ENCODE assay signal across 28 cellular contexts in the genomic region with DNA sequence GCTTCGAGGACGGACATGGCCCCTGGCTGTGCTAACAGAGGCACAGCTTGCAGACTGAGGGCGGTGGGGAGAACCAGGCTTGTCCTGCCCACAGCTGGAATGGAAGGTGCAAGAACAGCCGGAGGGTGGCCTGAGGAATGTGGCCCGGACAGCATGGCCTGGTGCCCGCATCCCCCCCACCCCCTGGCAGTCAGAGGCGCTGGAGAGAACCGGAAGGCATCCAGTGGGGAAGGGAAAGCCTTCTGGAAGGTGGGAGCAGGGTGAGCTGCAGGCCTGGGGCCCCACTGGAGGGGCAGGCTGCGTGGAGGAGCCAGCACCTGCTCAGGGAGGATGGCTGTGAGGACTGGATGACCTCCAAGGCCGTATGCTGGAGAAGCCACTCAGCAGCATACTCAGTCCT. TPM values are rescaled to one million over a fixed set of nuclear protein-coding genes. Genes with fewer than 3 reads are reported as not detected.
"Had no signal": no experiment of that assay in that cellular context is flagged by ENCODE, and none has a peak within 500 bp of the region (broad histone marks: within the 10 kb centered on the region; RNA-seq: fewer than 3 reads in every experiment).

No MANE protein-coding gene starts in this region.

- ATAC-seq: activated CD8-positive, alpha-beta T cell treated with anti-CD3 and anti-CD28 coated beads for 36 hours; activated naive CD8-positive, alpha-beta T cell treated with anti-CD3 and anti-CD28 coated beads, Interleukin-2, amount 50 U/mL, for 24 hours; activated T-cell treated with anti-CD3 and anti-CD28 coated beads, Interleukin-2, amount 50 U/mL, for 4 hours; left lung; mucosa of descending colon; pancreas; psoas muscle; T-helper 17 cell; WTC11 had no signal

- H3K27me3 Mint-ChIP-seq: activated T-helper 17 cell treated with anti-CD3 and anti-CD28 coated beads, Interleukin-2, amount 50 U/mL, for 72 hours had no signal

- DNase-seq: activated CD4-positive, alpha-beta T cell treated with anti-CD3 and anti-CD28 coated beads for 1 hour; activated CD4-positive, alpha-beta T cell treated with anti-CD3 and anti-CD28 coated beads, Interleukin-2, amount 10 ng/mL, durations not matched to agents 7 days and 5 days; activated CD8-positive, alpha-beta T cell treated with anti-CD3 and anti-CD28 coated beads for 36 hours; activated naive CD8-positive, alpha-beta T cell treated with anti-CD3 and anti-CD28 coated beads, Interleukin-2, amount 50 U/mL, for 24 hours; activated T-cell treated with anti-CD3 and anti-CD28 coated beads, Interleukin-2, amount 50 U/mL, for 4 hours; amygdala; caudate nucleus; effector CD4-positive, alpha-beta T cell; esophagus squamous epithelium; foreskin melanocyte; heart right ventricle; kidney glomerular epithelial cell; mucosa of descending colon; psoas muscle; stimulated activated naive CD4-positive, alpha-beta T cell treated with Interleukin-2 at 50 U/mL for 16 hours; T-helper 17 cell; T1000 had no signal

- H3K4me2 ChIP-seq: smooth muscle cell had no signal

- H3K4me1 Mint-ChIP-seq: activated naive CD4-positive, alpha-beta T cell treated with anti-CD3 and anti-CD28 coated beads, Interleukin-2, amount 50 U/mL, for 24 hours had no signal

- H3K36me3 ChIP-seq: esophagus squamous epithelium, heart right ventricle, left lung, pancreas, tibial nerve had no signal

- H3K4me3 ChIP-seq: esophagus squamous epithelium, heart right ventricle, left lung, mucosa of descending colon, pancreas, psoas muscle, smooth muscle cell, tibial nerve had no signal

- H3K27me3 ChIP-seq: pancreas, tibial nerve had no signal

- H3K36me3 Mint-ChIP-seq: natural killer cell treated with Interleukin-12 subunit alpha and Interleukin-12 subunit beta and Interleukin-15 and Interleukin-18, amount 100 ng/mL, for 72 hours had no signal

- H3K9me3 ChIP-seq: pancreas, psoas muscle had no signal

- H3K4me1 ChIP-seq: esophagus squamous epithelium, left lung, pancreas, psoas muscle had no signal

- H3K27ac Mint-ChIP-seq: activated CD4-positive, alpha-beta T cell treated with anti-CD3 and anti-CD28 coated beads, Interleukin-2, amount 10 ng/mL, durations not matched to agents 7 days and 5 days; activated CD8-positive, alpha-beta T cell treated with anti-CD3 and anti-CD28 coated beads for 36 hours; activated naive CD4-positive, alpha-beta T cell treated with anti-CD3 and anti-CD28 coated beads, Interleukin-2, amount 50 U/mL, for 24 hours; activated naive CD8-positive, alpha-beta T cell treated with anti-CD3 and anti-CD28 coated beads, Interleukin-2, amount 50 U/mL, for 24 hours; activated T-helper 17 cell treated with anti-CD3 and anti-CD28 coated beads, Interleukin-2, amount 50 U/mL, for 72 hours; natural killer cell treated with Interleukin-12 subunit alpha and Interleukin-12 subunit beta and Interleukin-15 and Interleukin-18, amount 100 ng/mL, for 72 hours; T-helper 17 cell; WTC11 had no signal

- H3K4me3 Mint-ChIP-seq: activated CD4-positive, alpha-beta T cell treated with anti-CD3 and anti-CD28 coated beads, Interleukin-2, amount 10 ng/mL, durations not matched to agents 7 days and 5 days; activated CD8-positive, alpha-beta T cell treated with anti-CD3 and anti-CD28 coated beads for 36 hours; activated naive CD4-positive, alpha-beta T cell treated with anti-CD3 and anti-CD28 coated beads, Interleukin-2, amount 50 U/mL, for 24 hours; activated naive CD8-positive, alpha-beta T cell treated with anti-CD3 and anti-CD28 coated beads, Interleukin-2, amount 50 U/mL, for 24 hours; activated T-cell treated with anti-CD3 and anti-CD28 coated beads, Interleukin-2, amount 50 U/mL, for 4 hours; activated T-helper 17 cell treated with anti-CD3 and anti-CD28 coated beads, Interleukin-2, amount 50 U/mL, for 72 hours; natural killer cell treated with Interleukin-12 subunit alpha and Interleukin-12 subunit beta and Interleukin-15 and Interleukin-18, amount 100 ng/mL, for 72 hours; T-helper 17 cell; WTC11 had no signal

- FAIRE-seq: endometrium, pancreas, urothelium cell line had no signal

- H3K9me3 Mint-ChIP-seq: activated CD4-positive, alpha-beta T cell treated with anti-CD3 and anti-CD28 coated beads, Interleukin-2, amount 10 ng/mL, durations not matched to agents 7 days and 5 days; activated naive CD4-positive, alpha-beta T cell treated with anti-CD3 and anti-CD28 coated beads, Interleukin-2, amount 50 U/mL, for 24 hours; activated T-cell treated with anti-CD3 and anti-CD28 coated beads, Interleukin-2, amount 50 U/mL, for 4 hours; activated T-helper 17 cell treated with anti-CD3 and anti-CD28 coated beads, Interleukin-2, amount 50 U/mL, for 72 hours; natural killer cell treated with Interleukin-12 subunit alpha and Interleukin-12 subunit beta and Interleukin-15 and Interleukin-18, amount 100 ng/mL, for 72 hours had no signal

- H3K27ac ChIP-seq: epithelial cell of prostate, esophagus squamous epithelium, heart right ventricle, left lung, pancreas, psoas muscle, tibial nerve had no signal

RNA-seq across cellular contexts. Expression of a gene that starts 31.0 kb away (rescaled TPM):
- total RNA-seq: activated T-cell treated with anti-CD3 and anti-CD28 coated beads, Interleukin-2, amount 50 U/mL, for 4 hours; natural killer cell treated with Interleukin-12 subunit alpha and Interleukin-12 subunit beta and Interleukin-15 and Interleukin-18, amount 100 ng/mL, for 72 hours had no signal
